Comparison of ENCODE assay signal across 14 cellular contexts in genomic region chr10:80517416-80518142, GRCh38. TPM values are rescaled to one million over a fixed set of nuclear protein-coding genes. Genes with fewer than 3 reads are reported as not detected.
DNase-seq lines count a peak whose midpoint lies in the region; ATAC-seq, FAIRE-seq and TF ChIP-seq lines count a peak whose summit lies in the region.
"Had no signal": no experiment of that assay in that cellular context is flagged by ENCODE, and none has a peak within 500 bp of the region (broad histone marks: within the 10 kb centered on the region; RNA-seq: fewer than 3 reads in every experiment).

No MANE protein-coding gene starts in this region.

- DNase-seq in activated CD4-positive, alpha-beta T cell treated with anti-CD3 and anti-CD28 coated beads for 36 hours: no peak
- no peak for DNase-seq in activated CD4-positive, alpha-beta T cell treated with anti-CD3 and anti-CD28 coated beads for 48 hours
- DNase-seq in K562 (ENCODE audit: extremely low read depth in 1 of 4, low spot score in 3 of 4) (no peak), myocyte (ENCODE audit: low read depth) (peak; percentile 68), suprapubic skin (ENCODE audit: low spot score in 2 of 2) (peak in 1 of 2 donors; percentile 56), T-helper 9 cell (no peak), small intestine (no peak), transverse colon (no peak)
- DNase-seq: activated B cell treated with CpG ODN at 0.5 μM for 24 hours had no signal

- 91% methylated on average over 21 of the region's 21 CpGs for WGBS in K562 (ENCODE audit: insufficient coverage, low coverage, missing lambda C conversion rate)
- WGBS in suprapubic skin: 78% methylated on average over 11 of the region's 21 CpGs
- 89 to 93% (median 91%) methylated on average over 19 to 21 of the region's 21 CpGs for WGBS in small intestine, 3 donors
- WGBS in transverse colon (ENCODE audit: low coverage in 1 of 2), 2 donors: 82 to 88% methylated on average over 4 to 19 of the region's 21 CpGs

- no peak for TF ChIP-seq POLR2A in K562 (conservative IDR thresholded peaks at IDR 0.05)
- no peak for TF ChIP-seq POLR2A in suprapubic skin (IDR thresholded peaks at IDR 0.05)
- no peak for TF ChIP-seq POLR2A in transverse colon (IDR thresholded peaks at IDR 0.05)

- H4K20me1 ChIP-seq in K562 (replicated peaks; ENCODE audit: control insufficient read depth, insufficient read depth, low read length): no peaks in the 10 kb centered on the region; the same call in 1 of the 2 replicates

- no peak overlapping the region for H2AFZ ChIP-seq in K562 (ENCODE audit: low read depth, low read length)

- FAIRE-seq in K562 (lab: Jason Lieb, UNC) (no peak), small intestine (lab: Jason Lieb, UNC) (no peak)
- FAIRE-seq: A204.1 had no signal

- no peaks in the 10 kb centered on the region for H3K9me1 ChIP-seq in K562 (ENCODE audit: control insufficient read depth, insufficient read depth, low read length)

- no TSS peak for BruUV-seq in K562 (replicated peaks; lab: Mats Ljungman, UMichigan)

- POLR2A ChIA-PET in activated CD4-positive, alpha-beta T cell treated with anti-CD3 and anti-CD28 coated beads for 36 hours (lab: Charles Lee): no interaction called here
- POLR2A ChIA-PET in K562 (lab: Yijun Ruan, JAX): no interaction called here

- peaks cover 8% of the 10 kb centered on the region for H3K4me1 Mint-ChIP-seq in activated CD4-positive, alpha-beta T cell treated with anti-CD3 and anti-CD28 coated beads for 36 hours

- H3K27me3 ChIP-seq in K562 (ENCODE audit: control insufficient read depth in 2 of 2, insufficient read depth in 2 of 2, low read length in 2 of 2) (no peaks in the 10 kb centered on the region), suprapubic skin (no peaks in the 10 kb centered on the region), small intestine (ENCODE audit: control insufficient read depth in 2 of 2, insufficient read depth in 2 of 2, low read length in 2 of 2) (no peaks in the 10 kb centered on the region), transverse colon (no peaks in the 10 kb centered on the region)

- H3K4me2 ChIP-seq in K562 (ENCODE audit: insufficient read depth, low read length): no peak overlapping the region

- peak overlapping the region; percentile 44 for H3K27ac Mint-ChIP-seq in activated CD4-positive, alpha-beta T cell treated with anti-CD3 and anti-CD28 coated beads for 36 hours

- no peak overlapping the region for H3K4me3 ChIP-seq in K562
- H3K4me3 ChIP-seq in suprapubic skin: no peak overlapping the region
- no peak overlapping the region for H3K4me3 ChIP-seq in small intestine (ENCODE audit: low read depth in 1 of 2, low read length in 2 of 2)
- H3K4me3 ChIP-seq in transverse colon: no peak overlapping the region
- H3K4me3 ChIP-seq: SK-N-MC had no signal

- no peak overlapping the region for H3K9ac ChIP-seq in K562 (ENCODE audit: insufficient read depth in 1 of 2, low read depth in 2 of 2, low read length in 2 of 2)

- H3K27me3 Mint-ChIP-seq in activated CD4-positive, alpha-beta T cell treated with anti-CD3 and anti-CD28 coated beads for 36 hours: no peaks in the 10 kb centered on the region
- H3K27me3 Mint-ChIP-seq: activated B cell treated with CpG ODN at 0.5 μM for 24 hours; central memory CD8-positive, alpha-beta T cell had no signal

- in situ Hi-C loops in K562 (cut with MboI) (no loop called here), transverse colon (cut with MboI; ENCODE audit: low pct_ligation_motif_present in 1 of 4, low pct_unique_long_range_greater_than_20kb in 1 of 4, low sequenced_read_pairs in 3 of 4) (no loop called here)

- no peak overlapping the region for H3K27ac ChIP-seq in K562 (ENCODE audit: extremely low read depth, low read depth, low read length)
- H3K27ac ChIP-seq in suprapubic skin: peak overlapping the region; percentile 71
- H3K27ac ChIP-seq in small intestine (ENCODE audit: low read depth in 1 of 2, low read length in 1 of 2): peak overlapping the region in 1 of 2 donors; percentile 34
- H3K27ac ChIP-seq in transverse colon: peak overlapping the region in 1 of 4 donors; percentile 16
- H3K27ac ChIP-seq: SK-N-MC had no signal

- ATAC-seq in activated CD4-positive, alpha-beta T cell treated with anti-CD3 and anti-CD28 coated beads for 36 hours: no peak
- no peak for ATAC-seq in K562

- intact Hi-C loops in activated CD4-positive, alpha-beta T cell treated with anti-CD3 and anti-CD28 coated beads for 36 hours (cut with DNase I, micrococcal nuclease): no loop called here
- intact Hi-C loops in K562 (cut with micrococcal nuclease): no loop called here
- intact Hi-C loops in transverse colon (cut with DNase I; ENCODE audit: low total_unique reads): no loop called here

- peaks cover 36% of the 10 kb centered on the region for H3K36me3 Mint-ChIP-seq in activated CD4-positive, alpha-beta T cell treated with anti-CD3 and anti-CD28 coated beads for 36 hours (ENCODE audit: low read depth)

- no peaks in the 10 kb centered on the region for H3K79me2 ChIP-seq in K562 (ENCODE audit: control insufficient read depth, insufficient read depth, low read length)

- H3K36me3 ChIP-seq in K562 (ENCODE audit: control insufficient read depth, insufficient read depth, low read length) (peaks cover 74% of the 10 kb centered on the region), suprapubic skin (peaks cover 89% of the 10 kb centered on the region), small intestine (ENCODE audit: control insufficient read depth in 2 of 2, insufficient read depth in 2 of 2, low read length in 2 of 2) (peaks cover 12 to 36% of the 10 kb centered on the region in 2 donors), transverse colon (peaks cover 0 to 55% (median 28%) of the 10 kb centered on the region in 4 donors)

- H3K9me3 Mint-ChIP-seq in activated CD4-positive, alpha-beta T cell treated with anti-CD3 and anti-CD28 coated beads for 36 hours (ENCODE audit: low read depth): no peaks in the 10 kb centered on the region
- H3K9me3 Mint-ChIP-seq: activated B cell treated with CpG ODN at 0.5 μM for 24 hours; central memory CD8-positive, alpha-beta T cell had no signal

- CTCF ChIA-PET in activated CD4-positive, alpha-beta T cell treated with anti-CD3 and anti-CD28 coated beads for 36 hours (lab: Charles Lee): interaction anchor here (0.6 kb wide), 1 partner anchor 12 kb away, joined by 3 read pairs; no protein-coding TSS in a partner anchor
- CTCF ChIA-PET in K562 (lab: Yijun Ruan, JAX; ENCODE audit: low intra/inter-chr PET ratio): no interaction called here

- TF ChIP-seq RAD21 in K562 (CRISPR knock-in tag; conservative IDR thresholded peaks at IDR 0.05 in 1 of 2, IDR thresholded peaks at IDR 0.05 in 1 of 2): no peak

- TF ChIP-seq CTCF in K562 (IDR thresholded peaks at IDR 0.05 in 2 of 3, conservative IDR thresholded peaks at IDR 0.05 in 1 of 3; ENCODE audit: insufficient read depth in 2 of 3, low read depth in 1 of 3, low read length in 3 of 3): no peak
- no peak for TF ChIP-seq CTCF in suprapubic skin (IDR thresholded peaks at IDR 0.05)
- no peak for TF ChIP-seq CTCF in transverse colon (IDR thresholded peaks at IDR 0.05)

- no peaks in the 10 kb centered on the region for H3K9me3 ChIP-seq in K562 (replicated peaks; ENCODE audit: control insufficient read depth, insufficient read depth, low read depth, low read length)
- H3K9me3 ChIP-seq in suprapubic skin: no peaks in the 10 kb centered on the region
- no peaks in the 10 kb centered on the region for H3K9me3 ChIP-seq in small intestine (ENCODE audit: control insufficient read depth, low read depth)
- no peaks in the 10 kb centered on the region for H3K9me3 ChIP-seq in transverse colon

- no peak overlapping the region for H3K4me3 Mint-ChIP-seq in activated CD4-positive, alpha-beta T cell treated with anti-CD3 and anti-CD28 coated beads for 36 hours
- H3K4me3 Mint-ChIP-seq: activated B cell treated with CpG ODN at 0.5 μM for 24 hours; central memory CD8-positive, alpha-beta T cell had no signal

- TF ChIP-seq EP300 in K562 (IDR thresholded peaks at IDR 0.05; ENCODE audit: low read length) (no peak), suprapubic skin (IDR thresholded peaks at IDR 0.05) (no peak), transverse colon (IDR thresholded peaks at IDR 0.05; ENCODE audit: low read depth) (no peak)

- peaks cover 0 to 11% of the 10 kb centered on the region in 2 experiments; a peak in 2 of 5 replicates for H3K4me1 ChIP-seq in K562 (replicated peaks in 1 of 2; ENCODE audit: control insufficient read depth in 2 of 2, insufficient read depth in 2 of 2, low read length in 2 of 2)
- peaks cover 34% of the 10 kb centered on the region for H3K4me1 ChIP-seq in suprapubic skin
- H3K4me1 ChIP-seq in small intestine (ENCODE audit: control insufficient read depth in 2 of 2, insufficient read depth in 1 of 2, low read depth in 1 of 2, low read length in 1 of 2): peaks cover 0 to 4% of the 10 kb centered on the region in 2 donors
- H3K4me1 ChIP-seq in transverse colon: no peaks in the 10 kb centered on the region

RNA-seq across cellular contexts. Expression of gene SH2D4B, which starts 20.1 kb away (rescaled TPM):
- total RNA-seq in activated CD4-positive, alpha-beta T cell treated with anti-CD3 and anti-CD28 coated beads for 36 hours: under 1 TPM in 1 of 2 experiments, not detected in 1; 0.11 TPM
- 0.09 TPM in 1 of 2 replicates, not detected in the other for total RNA-seq in K562 (2011; cell fraction: chromatin; rRNA removed; ENCODE audit: low replicate concordance)
- 0.26 TPM in 1 of 2 replicates, not detected in the other for total RNA-seq in K562 (2011; cell fraction: nucleolus; rRNA removed)
- 0.22 TPM in 1 of 2 replicates, not detected in the other for total RNA-seq in K562 (2011; cell fraction: nucleoplasm; rRNA removed)
- total RNA-seq in K562 (2014; rRNA removed) (0.29 TPM in 1 of 2 replicates, not detected in the other), K562 (2014; rRNA removed; fragmentation: Illumina TruSeq; extraction: Trizol) (0.04 TPM in 1 of 2 replicates, not detected in the other), K562 (2015; rRNA removed; fragmentation: Illumina TruSeq; extraction: Trizol) (0.04 TPM in 2 replicates), K562 (2021) (0.13 TPM in 1 of 2 replicates, not detected in the other), myocyte (not detected in 2 replicates), suprapubic skin (under 1 TPM in 2 of 4 donors, not detected in 2; 0.18 to 0.23 TPM), transverse colon (under 1 TPM in 1 of 4 donors, not detected in 3; 0.32 TPM)
- polyA plus RNA-seq in K562 (2011; rRNA removed) (0.03 TPM in 1 of 2 replicates, not detected in the other), K562 (2014; fragmentation: Illumina TruSeq; extraction: Trizol) (not detected in 2 replicates), K562 (2014; fragmentation: Nextera tagmentation; extraction: Ambion mirVana) (under 1 TPM in 1 of 2 experiments, not detected in 1; 0.14 TPM), K562 (2014; rRNA removed) (not detected in 2 replicates), small intestine (under 1 TPM in 1 of 3 donors, not detected in 2; 0.09 TPM)
- polyA plus RNA-seq in K562 (2011; cell fraction: cytosol; rRNA removed): not detected in 2 replicates
- polyA plus RNA-seq in K562 (2011; cell fraction: nucleus; rRNA removed): 0.03 TPM in 1 of 2 replicates, not detected in the other
- polyA plus RNA-seq in K562 (2012): 0.05 and 0.06 TPM in 2 replicates
- not detected in 2 replicates for polyA minus RNA-seq in K562 (2011; rRNA and poly(A)+ RNA removed)
- not detected in 2 replicates for polyA minus RNA-seq in K562 (2011; cell fraction: cytosol; rRNA and poly(A)+ RNA removed)
- not detected in 2 replicates for polyA minus RNA-seq in K562 (2011; cell fraction: nucleus; rRNA and poly(A)+ RNA removed)
- polyA plus RNA-seq in myocyte (2012): not detected
- total RNA-seq: activated B cell treated with CpG ODN at 0.5 μM for 24 hours, fibroblast of lung, HT-29 had no signal
- polyA plus RNA-seq: fibroblast of lung had no signal
